Comparison of ENCODE assay signal across 19 cellular contexts in the genomic region with DNA sequence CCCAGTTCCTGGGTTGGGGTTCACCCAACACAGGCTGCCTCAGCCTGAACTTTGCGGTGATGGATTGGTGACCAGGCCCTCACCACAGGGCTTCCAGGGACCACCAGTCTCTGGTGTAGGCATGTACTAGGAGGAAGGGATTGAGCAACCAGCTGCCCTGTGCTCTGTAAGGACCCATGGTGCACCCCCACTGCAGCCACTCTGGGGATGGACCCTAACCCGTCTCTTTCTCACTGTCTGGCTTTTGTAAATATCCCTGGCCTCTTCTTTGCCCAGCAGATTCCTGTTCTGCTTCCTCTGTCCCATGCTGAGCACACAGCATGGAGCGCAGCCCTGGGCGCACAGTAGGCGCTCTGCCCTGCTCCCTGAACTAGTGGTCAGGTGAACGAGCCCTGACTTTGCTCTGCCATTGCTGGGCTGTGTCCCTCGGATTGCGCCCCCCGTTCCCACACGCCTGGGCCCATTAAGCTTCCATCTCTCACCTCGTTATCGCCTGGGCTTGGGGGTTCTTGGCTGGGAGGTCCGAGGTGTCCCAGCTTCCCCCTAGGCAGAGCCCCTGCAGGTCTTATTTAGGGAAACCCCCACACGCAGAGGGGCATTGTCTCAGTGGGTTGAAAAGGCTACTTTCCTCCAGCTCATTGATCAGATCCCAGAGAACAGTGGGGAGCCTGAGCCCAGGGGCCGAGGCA.
A peak's percentile ranks its signal among the peaks of the same experiment; 100 is the strongest.
DNase-seq lines count a peak whose midpoint lies in the region; ATAC-seq and TF ChIP-seq lines count a peak whose summit lies in the region.
"Had no signal": no experiment of that assay in that cellular context is flagged by ENCODE, and none has a peak within 500 bp of the region (broad histone marks: within the 10 kb centered on the region; RNA-seq: fewer than 3 reads in every experiment).

No MANE protein-coding gene starts in this region.

- H3K23me2 ChIP-seq in H9 (ENCODE audit: insufficient read length, low read depth, low read length, poor library complexity, severe bottlenecking), result no peaks in the 10 kb centered on the region

- H3K27ac Mint-ChIP-seq in H9 (peak overlapping the region; percentile 90 to 98 (median 92); a peak in 6 of 7 replicates), progenitor cell of endocrine pancreas (peak overlapping the region; percentile 51), T-cell (no peak overlapping the region)

- no peak overlapping the region for H2BK20ac ChIP-seq in H9 (ENCODE audit: low read depth, low read length, poor library complexity, severe bottlenecking)

- H3K14ac ChIP-seq in H9 (ENCODE audit: insufficient read depth, low read length), result peak overlapping the region; percentile 62; the same call in 1 of the 2 replicates

- POLR2A ChIA-PET in T-cell (lab: Charles Lee), result no interaction called here

- TF ChIP-seq POLR2A in prostate gland (IDR thresholded peaks at IDR 0.05), result no peak

- peak overlapping the region; percentile 1 for H3K18ac ChIP-seq in H9 (ENCODE audit: insufficient read length, low read depth, low read length)
- H3K18ac ChIP-seq in mesendoderm (ENCODE audit: low read length), result peak overlapping the region; percentile 4

- H3K56ac ChIP-seq in H9 (ENCODE audit: insufficient read length, low read depth, low read length) (no peak overlapping the region), mesendoderm (ENCODE audit: low read length) (peak overlapping the region; percentile 71)

- H2BK120ac ChIP-seq in H9 (ENCODE audit: low read depth, low read length, poor library complexity, severe bottlenecking), result no peak overlapping the region
- no peak overlapping the region for H2BK120ac ChIP-seq in mesendoderm (ENCODE audit: low read depth, low read length)

- TF ChIP-seq CTCF in H9 (conservative IDR thresholded peaks at IDR 0.05) (no peak), progenitor cell of endocrine pancreas (IDR thresholded peaks at IDR 0.05; ENCODE audit: unreplicated experiment) (no peak), prostate gland (IDR thresholded peaks at IDR 0.05) (no peak)

- peak overlapping the region; percentile 22 for H4K91ac ChIP-seq in H9 (ENCODE audit: insufficient read length, low read depth, low read length)

- H3K4me3 ChIP-seq in mesendoderm (ENCODE audit: low read length) (no peak overlapping the region), prostate gland (no peak overlapping the region)
- H3K4me3 ChIP-seq: GM23248 had no signal

- no peak overlapping the region for H2AFZ ChIP-seq in H9 (ENCODE audit: low read length)
- H2AFZ ChIP-seq: GM23248 had no signal

- CTCF ChIA-PET in T-cell (lab: Charles Lee), result no interaction called here

- intact Hi-C loops in prostate gland (cut with DNase I), result no loop called here

- H3K27me3 Mint-ChIP-seq in H9 (ENCODE audit: low read depth) (no peaks in the 10 kb centered on the region), progenitor cell of endocrine pancreas (no peaks in the 10 kb centered on the region), T-cell (no peaks in the 10 kb centered on the region)

- H3K27ac ChIP-seq in H9 (ENCODE audit: insufficient read length, low read depth, low read length), result no peak overlapping the region
- H3K27ac ChIP-seq in mesendoderm (ENCODE audit: low read depth, low read length), result no peak overlapping the region
- no peak overlapping the region for H3K27ac ChIP-seq in prostate gland
- H3K27ac ChIP-seq: GM23248, RWPE1 had no signal

- H4K20me1 ChIP-seq in H9 (ENCODE audit: control insufficient read depth, insufficient read depth, insufficient read length), result no peaks in the 10 kb centered on the region

- H2BK15ac ChIP-seq in H9 (ENCODE audit: low read depth, low read length) (peak overlapping the region; percentile 34; the same call in 1 of the 2 replicates), mesendoderm (replicated peaks; ENCODE audit: low read depth) (no peak overlapping the region)

- H3K36me3 Mint-ChIP-seq in H9 (ENCODE audit: insufficient read depth in 1 of 3, low read depth in 3 of 3), result no peaks in the 10 kb centered on the region
- H3K36me3 Mint-ChIP-seq in progenitor cell of endocrine pancreas (ENCODE audit: insufficient read depth), result no peaks in the 10 kb centered on the region
- H3K36me3 Mint-ChIP-seq in T-cell, result no peaks in the 10 kb centered on the region

- H3K4me3 Mint-ChIP-seq in H9 (peak overlapping the region in 1 of 2 experiments; percentile 45; a peak in 1 of 5 replicates), progenitor cell of endocrine pancreas (ENCODE audit: low read depth) (no peak overlapping the region), T-cell (no peak overlapping the region)

- no peaks in the 10 kb centered on the region for H3K27me3 ChIP-seq in H9 (ENCODE audit: insufficient read depth, low read length)
- H3K27me3 ChIP-seq in mesendoderm (ENCODE audit: insufficient read depth, low read length, poor library complexity), result no peaks in the 10 kb centered on the region
- no peaks in the 10 kb centered on the region for H3K27me3 ChIP-seq in prostate gland (replicated peaks; ENCODE audit: insufficient read depth)

- H3K9me3 ChIP-seq in H9 (ENCODE audit: control insufficient read depth, low read depth, low read length) (no peaks in the 10 kb centered on the region), prostate gland (no peaks in the 10 kb centered on the region)

- no peak overlapping the region for H2AK5ac ChIP-seq in H9 (ENCODE audit: insufficient read length, low read length)
- H2AK5ac ChIP-seq in mesendoderm (ENCODE audit: low read length), result peak overlapping the region; percentile 4

- H3K23ac ChIP-seq in H9 (ENCODE audit: insufficient read length, low read depth, low read length) (no peak overlapping the region), mesendoderm (ENCODE audit: low read length) (no peak overlapping the region)

- H3T11ph ChIP-seq in H9 (ENCODE audit: low read length), result no peak overlapping the region

- WGBS in H9 (ENCODE audit: extremely low coverage, insufficient read length, low lambda C conversion rate), result no CpG with 5 or more reads among the region's 15 CpGs
- no CpG with 5 or more reads among the region's 15 CpGs for WGBS in mesendoderm (ENCODE audit: extremely low coverage, insufficient coverage, low lambda C conversion rate)
- 82% methylated on average over 14 of the region's 15 CpGs for WGBS in prostate gland

- H3K9me3 Mint-ChIP-seq in H9, result no peaks in the 10 kb centered on the region
- no peaks in the 10 kb centered on the region for H3K9me3 Mint-ChIP-seq in progenitor cell of endocrine pancreas (ENCODE audit: low read depth)
- no peaks in the 10 kb centered on the region for H3K9me3 Mint-ChIP-seq in T-cell

- H3K4me2 ChIP-seq in H9 (ENCODE audit: insufficient read depth, insufficient read length, low read length) (no peak overlapping the region), mesendoderm (ENCODE audit: low read length) (no peak overlapping the region)

- H3K36me3 ChIP-seq in mesendoderm (ENCODE audit: control insufficient read depth, insufficient read depth, low read length), result no peaks in the 10 kb centered on the region
- H3K36me3 ChIP-seq in prostate gland, result no peaks in the 10 kb centered on the region

- H3K79me2 ChIP-seq in H9 (ENCODE audit: insufficient read depth, low read length) (no peaks in the 10 kb centered on the region), mesendoderm (ENCODE audit: control insufficient read depth, insufficient read depth, low read length) (no peaks in the 10 kb centered on the region)

- peaks cover 21% of the 10 kb centered on the region; the same call in 1 of the 2 replicates for H3K4me1 ChIP-seq in H9 (ENCODE audit: insufficient read depth, low read length)
- H3K4me1 ChIP-seq in mesendoderm (ENCODE audit: control insufficient read depth, low read depth, low read length), result peaks cover 32% of the 10 kb centered on the region
- no peaks in the 10 kb centered on the region for H3K4me1 ChIP-seq in prostate gland (replicated peaks)

- DNase-seq in H9 (no peak), SK-N-DZ (ENCODE audit: low spot score) (peak; percentile 98), mesendoderm (no peak), progenitor cell of endocrine pancreas (ENCODE audit: low spot score, unreplicated experiment) (no peak), NCI-H2171 treated with DMSO at 0.1 percent for 48 hours (lab: John Stamatoyannopoulos, UW) (no peak), prostate gland (ENCODE audit: low spot score) (no peak), T-cell (no peak)
- DNase-seq: C1 segment of cervical spinal cord, DMS79, GM23248, KBM-7, NCI-H1105, NCI-H2081 treated with DMSO at 0.1 percent for 48 hours, NCI-H226, NCI-H524, NCI-H82, PC-3, SIG-M5 had no signal

- H3K4ac ChIP-seq in H9 (ENCODE audit: low read depth, low read length) (no peak overlapping the region), mesendoderm (ENCODE audit: low read depth, low read length) (no peak overlapping the region)

- peak overlapping the region; percentile 8 for H2BK12ac ChIP-seq in H9 (ENCODE audit: insufficient read length, low read depth, low read length)

- H3K4me1 Mint-ChIP-seq in H9 (peaks cover 75% of the 10 kb centered on the region in 2 experiments), progenitor cell of endocrine pancreas (ENCODE audit: low read depth) (peaks cover 36% of the 10 kb centered on the region), T-cell (no peaks in the 10 kb centered on the region)

- H3K9ac ChIP-seq in H9 (ENCODE audit: extremely low read depth, insufficient read length, low read length) (no peak overlapping the region), mesendoderm (ENCODE audit: low read length) (no peak overlapping the region)
- H3K9ac ChIP-seq: GM23248 had no signal

- no peak for ATAC-seq in T-cell (replicated peaks in 1 of 4)
- ATAC-seq: PC-3 had no signal

- H4K5ac ChIP-seq in H9 (ENCODE audit: insufficient read length, low read depth, low read length) (no peak overlapping the region), mesendoderm (ENCODE audit: low read length) (no peak overlapping the region)

- H3K79me1 ChIP-seq in H9 (ENCODE audit: insufficient read depth, low read depth, low read length, poor library complexity, severe bottlenecking), result no peaks in the 10 kb centered on the region
- H3K79me1 ChIP-seq in mesendoderm (ENCODE audit: low read length), result no peaks in the 10 kb centered on the region

- no peak overlapping the region for H4K8ac ChIP-seq in H9 (replicated peaks; ENCODE audit: insufficient read length, low read depth, low read length)
- no peak overlapping the region for H4K8ac ChIP-seq in mesendoderm (ENCODE audit: low read depth, low read length)

- no peak overlapping the region for H2BK5ac ChIP-seq in H9 (ENCODE audit: insufficient read length, low read length)
- peak overlapping the region; percentile 54 for H2BK5ac ChIP-seq in mesendoderm (ENCODE audit: low read length)

Comparison
In these comparisons a context has a peak if more than half of its experiments do, and no peak if none do; other contexts are left out.
1. H3K27ac Mint-ChIP-seq: peak in H9 (3 of 3) and progenitor cell of endocrine pancreas (single experiment); none in T-cell (0 of 2).